Comparison of ENCODE assay signal across 15 cellular contexts in the genomic region with DNA sequence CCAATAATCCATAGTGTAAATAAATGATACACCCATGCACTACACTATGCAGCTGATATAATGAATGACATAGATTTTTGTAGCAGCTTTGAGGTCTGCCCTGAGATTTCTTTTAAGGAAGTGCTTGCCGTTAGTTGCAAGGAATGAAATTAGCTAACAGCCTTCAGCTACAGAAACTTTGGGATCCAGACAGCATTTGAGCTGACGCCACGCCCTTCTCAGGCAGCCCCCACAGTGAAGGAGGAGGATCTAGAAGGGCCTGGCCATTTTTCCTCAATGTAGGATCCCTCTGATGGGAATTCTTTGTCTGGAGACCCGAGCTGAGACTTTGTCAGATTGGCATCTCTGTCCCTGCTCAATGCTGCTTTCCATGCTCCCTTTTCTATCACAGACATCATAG. TPM values are rescaled to one million over a fixed set of nuclear protein-coding genes. Genes with fewer than 3 reads are reported as not detected.
"Had no signal": no experiment of that assay in that cellular context is flagged by ENCODE, and none has a peak within 500 bp of the region (broad histone marks: within the 10 kb centered on the region; RNA-seq: fewer than 3 reads in every experiment).

No MANE protein-coding gene starts in this region.

- ATAC-seq: activated T-helper 17 cell treated with anti-CD3 and anti-CD28 coated beads, Interleukin-2, amount 50 U/mL, for 72 hours; left lung; natural killer cell treated with Interleukin-12 subunit alpha and Interleukin-12 subunit beta and Interleukin-15 and Interleukin-18, amount 100 ng/mL, for 72 hours; stimulated activated memory B cell treated with anti-CD40 and anti-IgM and Interleukin-4, amounts not matched to agents 10 μg/mL and 1 μg/mL and 100 μg/mL, for 72 hours had no signal

- DNase-seq: activated CD4-positive, CD25-positive, alpha-beta regulatory T cell treated with anti-CD3 and anti-CD28 coated beads, Interleukin-2, amount 50 U/mL, for 72 hours; activated naive CD4-positive, alpha-beta T cell treated with Interleukin-2 at 50 U/mL for 16 hours; endodermal cell; left lung; mesendoderm; nucleus accumbens; stimulated activated CD4-positive, alpha-beta T cell treated with anti-CD3 and anti-CD28 coated beads, Interleukin-12 subunit alpha, Interleukin-12 subunit beta, amount 100 ng/mL, for 4 hours; thyroid gland; uterus had no signal

- H3K36me3 ChIP-seq: ascending aorta, left lung, prostate gland, thyroid gland, uterus had no signal

- H3K27me3 ChIP-seq: ascending aorta, left lung, thyroid gland, uterus had no signal

- H3K4me1 ChIP-seq: prostate gland had no signal

- H3K4me3 ChIP-seq: ascending aorta, left lung, prostate gland, thyroid gland, uterus had no signal

- H3K27ac ChIP-seq: left lung, prostate gland, thyroid gland had no signal

- H3K9me3 ChIP-seq: ascending aorta, left lung, prostate gland, thyroid gland, uterus had no signal

RNA-seq across cellular contexts. Expression of gene PDK4, which starts 6.1 kb away (rescaled TPM):
- total RNA-seq: activated CD8-positive, alpha-beta memory T cell treated with anti-CD3 and anti-CD28 coated beads for 36 hours; activated T-helper 17 cell treated with anti-CD3 and anti-CD28 coated beads, Interleukin-2, amount 50 U/mL, for 72 hours had no signal
